21 cellular contexts compared by ENCODE assay signal in the genomic region with DNA sequence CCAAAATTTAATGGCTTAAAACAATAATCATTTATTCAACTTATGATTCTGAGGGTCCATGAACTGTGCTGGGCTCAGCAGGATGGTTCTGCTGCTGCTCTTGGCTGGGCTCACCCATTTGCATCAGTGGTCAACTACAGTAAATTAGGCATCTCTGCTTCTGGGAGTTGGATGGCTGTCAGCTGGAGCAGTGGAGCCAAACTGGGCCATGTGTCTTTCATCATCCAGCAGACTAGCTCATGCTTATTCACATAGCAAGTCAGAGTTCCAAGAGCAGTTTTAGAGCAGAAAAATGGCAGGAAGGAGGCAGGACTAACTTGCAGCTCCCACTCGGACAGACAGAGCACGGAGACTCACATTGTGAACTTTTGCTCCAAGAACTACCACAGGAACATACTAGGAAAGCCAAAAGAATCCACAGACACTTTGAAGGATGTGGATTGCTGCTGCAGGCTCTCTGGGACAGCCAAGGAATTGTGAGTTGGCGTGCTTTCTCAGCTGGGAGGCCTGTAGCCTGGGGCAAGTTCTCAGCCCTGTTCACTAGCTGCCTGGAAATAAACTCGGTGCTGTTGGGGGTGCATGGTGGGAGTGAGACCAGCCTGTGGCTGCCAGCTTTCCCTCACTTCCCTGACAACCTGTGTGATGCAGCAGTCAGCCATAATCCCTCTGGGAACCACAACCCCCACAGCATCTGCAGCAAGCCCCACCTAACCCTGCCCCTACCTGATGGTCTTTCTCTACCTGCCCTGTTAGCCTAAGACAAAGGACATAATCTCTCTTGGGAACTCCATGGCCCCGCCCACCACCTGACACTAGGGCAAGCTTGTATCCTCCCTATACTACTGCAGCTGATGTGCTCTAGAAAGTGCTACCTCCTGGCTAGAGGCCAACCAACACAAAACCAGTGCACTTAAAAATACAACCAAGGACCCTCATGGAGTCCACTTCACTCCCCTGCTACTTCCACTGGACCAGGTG.
DNase-seq lines count a peak whose midpoint lies in the region; ATAC-seq, FAIRE-seq and TF ChIP-seq lines count a peak whose summit lies in the region.
"Had no signal": no experiment of that assay in that cellular context is flagged by ENCODE, and none has a peak within 500 bp of the region (broad histone marks: within the 10 kb centered on the region; RNA-seq: fewer than 3 reads in every experiment).

No MANE protein-coding gene starts in this region.

- no peaks in the 10 kb centered on the region for H3K79me2 ChIP-seq in GM23248 (ENCODE audit: insufficient read depth)
- no peaks in the 10 kb centered on the region for H3K79me2 ChIP-seq in astrocyte (ENCODE audit: insufficient read depth, low read length)

- intact Hi-C loops in lower leg skin (cut with DNase I; ENCODE audit: low total_unique reads), result no loop called here

- peaks cover 0 to 23% (median 10%) of the 10 kb centered on the region in 10 experiments; a peak in 16 of 20 replicates for H3K4me1 ChIP-seq in BLaER1 treated with 17β-estradiol and CSF1 and Interleukin-3, amounts not matched to agents 10 nM and 100 nM
- H3K4me1 ChIP-seq in GM23248 (ENCODE audit: insufficient read depth) (no peaks in the 10 kb centered on the region), astrocyte (ENCODE audit: insufficient read depth, low read length) (no peaks in the 10 kb centered on the region)
- H3K4me1 ChIP-seq: HAP-1, right atrium auricular region, testis had no signal

- H3K27ac Mint-ChIP-seq in astrocyte (ENCODE audit: unreplicated experiment), result no peak overlapping the region
- H3K27ac Mint-ChIP-seq: activated CD4-positive, alpha-beta T cell treated with anti-CD3 and anti-CD28 coated beads, Interleukin-2, amount 10 ng/mL, durations not matched to agents 7 days and 5 days; activated naive CD8-positive, alpha-beta T cell treated with anti-CD3 and anti-CD28 coated beads for 36 hours had no signal

- no peak overlapping the region for H3K4me3 Mint-ChIP-seq in astrocyte (ENCODE audit: unreplicated experiment)
- H3K4me3 Mint-ChIP-seq: activated CD4-positive, alpha-beta T cell treated with anti-CD3 and anti-CD28 coated beads, Interleukin-2, amount 10 ng/mL, durations not matched to agents 7 days and 5 days; activated naive CD8-positive, alpha-beta T cell treated with anti-CD3 and anti-CD28 coated beads for 36 hours; CD8-positive, alpha-beta memory T cell had no signal

- H3K36me3 Mint-ChIP-seq in astrocyte (ENCODE audit: low read depth, unreplicated experiment), result peaks cover 2% of the 10 kb centered on the region

- in situ Hi-C loops in GM23248 (cut with MboI), result no loop called here

- TF ChIP-seq POLR2A in lower leg skin (IDR thresholded peaks at IDR 0.05), result no peak

- DNase-seq in GM23248 (peak; percentile 52), astrocyte (ENCODE audit: low read depth) (peak; percentile 18), lower leg skin (ENCODE audit: low spot score in 2 of 2) (peak; percentile 10 to 77), amygdala (lab: John Stamatoyannopoulos, UW) (no peak), NOMO-1 treated with DMSO at 0.1 percent for 48 hours (lab: John Stamatoyannopoulos, UW; ENCODE audit: unreplicated experiment) (no peak)
- DNase-seq: activated CD4-positive, alpha-beta T cell treated with anti-CD3 and anti-CD28 coated beads, Interleukin-2, amount 10 ng/mL, durations not matched to agents 7 days and 5 days; activated naive CD8-positive, alpha-beta T cell treated with anti-CD3 and anti-CD28 coated beads for 36 hours; CD8-positive, alpha-beta memory T cell; central memory CD4-positive, alpha-beta T cell; NCI-H2227 treated with DMSO at 0.1 percent for 48 hours; stimulated activated CD4-positive, alpha-beta T cell treated with anti-CD3 and anti-CD28 coated beads, Interleukin-4, amount 100 ng/mL, for 1 hour; stimulated activated CD8-positive, alpha-beta memory T cell treated with anti-CD3 and anti-CD28 coated beads, Interleukin-4, amount 100 ng/mL, for 48 hours; T1000; testis had no signal

- peaks cover 18% of the 10 kb centered on the region for H3K27me3 Mint-ChIP-seq in astrocyte (ENCODE audit: low read depth, unreplicated experiment)
- H3K27me3 Mint-ChIP-seq: activated naive CD8-positive, alpha-beta T cell treated with anti-CD3 and anti-CD28 coated beads for 36 hours had no signal

- no peak for FAIRE-seq in astrocyte (lab: Jason Lieb, UNC)
- FAIRE-seq: endometrium, GM12878, islet of Langerhans had no signal

- H3K4me2 ChIP-seq in BLaER1 treated with 17β-estradiol and CSF1 and Interleukin-3, amounts not matched to agents 10 nM and 100 nM, result peak overlapping the region in 8 of 11 experiments; percentile 27 to 56 (median 43); a peak in 16 of 22 replicates
- H3K4me2 ChIP-seq in GM23248 (ENCODE audit: unreplicated experiment), result no peak overlapping the region
- no peak overlapping the region for H3K4me2 ChIP-seq in astrocyte (ENCODE audit: low read length)

- no peaks in the 10 kb centered on the region for H3F3A ChIP-seq in GM23248 (ENCODE audit: insufficient read depth)

- peaks cover 0 to 25% (median 8%) of the 10 kb centered on the region in 11 experiments; a peak in 9 of 22 replicates for H3K9me3 ChIP-seq in BLaER1 treated with 17β-estradiol and CSF1 and Interleukin-3, amounts not matched to agents 10 nM and 100 nM (replicated peaks in 1 of 11)
- H3K9me3 ChIP-seq in GM23248 (ENCODE audit: low read depth) (no peaks in the 10 kb centered on the region), astrocyte (ENCODE audit: insufficient read depth, low read depth, low read length) (no peaks in the 10 kb centered on the region)
- H3K9me3 ChIP-seq: HAP-1, testis had no signal

- TF ChIP-seq CTCF in astrocyte (IDR thresholded peaks at IDR 0.05; ENCODE audit: insufficient read depth, low read depth, low read length), result no peak
- no peak for TF ChIP-seq CTCF in lower leg skin (IDR thresholded peaks at IDR 0.05)

- no peak overlapping the region for H2AFZ ChIP-seq in GM23248
- H2AFZ ChIP-seq in astrocyte (ENCODE audit: low read depth, low read length), result no peak overlapping the region

- H3K9me2 ChIP-seq in GM23248 (ENCODE audit: insufficient read depth), result no peaks in the 10 kb centered on the region

- H3K27ac ChIP-seq in BLaER1 treated with 17β-estradiol and CSF1 and Interleukin-3, amounts not matched to agents 10 nM and 100 nM, result peak overlapping the region in 1 of 11 experiments; percentile 2; a peak in 1 of 22 replicates
- H3K27ac ChIP-seq in GM23248 (no peak overlapping the region), astrocyte (ENCODE audit: low read depth, low read length) (no peak overlapping the region)
- H3K27ac ChIP-seq: right atrium auricular region, testis had no signal

- H4K20me1 ChIP-seq in BLaER1 treated with 17β-estradiol and CSF1 and Interleukin-3, amounts not matched to agents 10 nM and 100 nM, result no peaks in the 10 kb centered on the region
- H4K20me1 ChIP-seq in GM23248 (ENCODE audit: insufficient read depth) (no peaks in the 10 kb centered on the region), astrocyte (ENCODE audit: insufficient read depth, low read length) (no peaks in the 10 kb centered on the region)

- H3K27me3 ChIP-seq in BLaER1 treated with 17β-estradiol and CSF1 and Interleukin-3, amounts not matched to agents 10 nM and 100 nM, result no peaks in the 10 kb centered on the region
- H3K27me3 ChIP-seq in GM23248 (replicated peaks; ENCODE audit: insufficient read depth) (no peaks in the 10 kb centered on the region), astrocyte (ENCODE audit: insufficient read depth, low read length) (no peaks in the 10 kb centered on the region)
- H3K27me3 ChIP-seq: right atrium auricular region, testis had no signal

- no peaks in the 10 kb centered on the region for H3K4me1 Mint-ChIP-seq in astrocyte (ENCODE audit: low read depth, unreplicated experiment)
- H3K4me1 Mint-ChIP-seq: CD8-positive, alpha-beta memory T cell had no signal

- H3K4me3 ChIP-seq in BLaER1 treated with 17β-estradiol and CSF1 and Interleukin-3, amounts not matched to agents 10 nM and 100 nM, result no peak overlapping the region
- no peak overlapping the region for H3K4me3 ChIP-seq in GM23248
- H3K4me3 ChIP-seq in astrocyte (ENCODE audit: insufficient read depth, low read depth, low read length), result no peak overlapping the region
- H3K4me3 ChIP-seq in lower leg skin (ENCODE audit: low read depth, poor library complexity, severe bottlenecking), result no peak overlapping the region
- H3K4me3 ChIP-seq: GM12878, HAP-1, right atrium auricular region, testis had no signal

- H3K9ac ChIP-seq in BLaER1 treated with 17β-estradiol and CSF1 and Interleukin-3, amounts not matched to agents 10 nM and 100 nM, result no peak overlapping the region
- H3K9ac ChIP-seq in GM23248, result no peak overlapping the region
- H3K9ac ChIP-seq in astrocyte (ENCODE audit: low read length), result no peak overlapping the region

- no peak for ATAC-seq in GM18517 (IDR thresholded peaks at IDR 0.05; ENCODE audit: unreplicated experiment)
- ATAC-seq: GM12878 had no signal

- WGBS in GM23248 (ENCODE audit: low coverage in 1 of 2, low lambda C conversion rate in 2 of 2, missing lambda C conversion rate in 2 of 2), 2 experiments, result 46 to 53% methylated on average over 5 of the region's 5 CpGs
- 60 to 63% methylated on average over 4 to 5 of the region's 5 CpGs for whole genome bisulfite sequencing in lower leg skin, 2 donors

- no peaks in the 10 kb centered on the region for H3K9me3 Mint-ChIP-seq in astrocyte (ENCODE audit: unreplicated experiment)

- H3K36me3 ChIP-seq in BLaER1 treated with 17β-estradiol and CSF1 and Interleukin-3, amounts not matched to agents 10 nM and 100 nM, result no peaks in the 10 kb centered on the region
- no peaks in the 10 kb centered on the region for H3K36me3 ChIP-seq in GM23248 (ENCODE audit: low read depth)
- no peaks in the 10 kb centered on the region for H3K36me3 ChIP-seq in astrocyte (ENCODE audit: insufficient read depth, low read length)
- H3K36me3 ChIP-seq: HAP-1, right atrium auricular region had no signal

Comparison
In these comparisons a context has a peak if more than half of its experiments do, and no peak if none do; other contexts are left out.
1. H3K4me2 ChIP-seq: peak in BLaER1 treated with 17β-estradiol and CSF1 and Interleukin-3, amounts not matched to agents 10 nM and 100 nM (8 of 11); none in GM23248 (single experiment) and astrocyte (single experiment).
2. DNase-seq: peak in GM23248 (single experiment), astrocyte (single experiment) and lower leg skin (2 of 2); none in amygdala (0 of 56) and NOMO-1 treated with DMSO at 0.1 percent for 48 hours (single experiment).